16 cellular contexts compared by ENCODE assay signal in genomic region chr14:54475911-54476310, GRCh38.
"Had no signal": no experiment of that assay in that cellular context is flagged by ENCODE, and none has a peak within 500 bp of the region (broad histone marks: within the 10 kb centered on the region; RNA-seq: fewer than 3 reads in every experiment).

No MANE protein-coding gene starts in this region.

- H3K4me1 Mint-ChIP-seq: activated CD8-positive, alpha-beta memory T cell treated with anti-CD3 and anti-CD28 coated beads, Interleukin-2, amount 10 ng/mL, durations not matched to agents 7 days and 5 days; stimulated activated memory B cell treated with anti-CD40 and anti-IgM and Interleukin-4, amounts not matched to agents 10 μg/mL and 1 μg/mL and 100 μg/mL, for 72 hours had no signal

- H3K27ac Mint-ChIP-seq: activated CD8-positive, alpha-beta memory T cell treated with anti-CD3 and anti-CD28 coated beads, Interleukin-2, amount 10 ng/mL, durations not matched to agents 7 days and 5 days; stimulated activated memory B cell treated with anti-CD40 and anti-IgM and Interleukin-4, amounts not matched to agents 10 μg/mL and 1 μg/mL and 100 μg/mL, for 72 hours; T-helper 1 cell treated with Interleukin-12 subunit alpha and Interleukin-12 subunit beta and Interleukin-4 antibody, amounts not matched to agents 30 μg/mL and 1 μg/mL, for 36 hours had no signal

- H3K4me3 Mint-ChIP-seq: activated CD8-positive, alpha-beta memory T cell treated with anti-CD3 and anti-CD28 coated beads, Interleukin-2, amount 10 ng/mL, durations not matched to agents 7 days and 5 days; activated T-cell treated with anti-CD3 and anti-CD28 coated beads, Interleukin-2, amount 50 U/mL, for 4 hours; naive B cell; stimulated activated memory B cell treated with anti-CD40 and anti-IgM and Interleukin-4, amounts not matched to agents 10 μg/mL and 1 μg/mL and 100 μg/mL, for 72 hours; T-helper 1 cell treated with Interleukin-12 subunit alpha and Interleukin-12 subunit beta and Interleukin-4 antibody, amounts not matched to agents 30 μg/mL and 1 μg/mL, for 36 hours had no signal

- H3K9me3 Mint-ChIP-seq: activated T-cell treated with anti-CD3 and anti-CD28 coated beads, Interleukin-2, amount 50 U/mL, for 4 hours; naive B cell; stimulated activated memory B cell treated with anti-CD40 and anti-IgM and Interleukin-4, amounts not matched to agents 10 μg/mL and 1 μg/mL and 100 μg/mL, for 72 hours; T-helper 1 cell treated with Interleukin-12 subunit alpha and Interleukin-12 subunit beta and Interleukin-4 antibody, amounts not matched to agents 30 μg/mL and 1 μg/mL, for 36 hours had no signal

- ATAC-seq: activated CD8-positive, alpha-beta memory T cell treated with anti-CD3 and anti-CD28 coated beads, Interleukin-2, amount 10 ng/mL, durations not matched to agents 7 days and 5 days; activated T-cell treated with anti-CD3 and anti-CD28 coated beads, Interleukin-2, amount 50 U/mL, for 4 hours; psoas muscle; right lobe of liver; stimulated activated memory B cell treated with anti-CD40 and anti-IgM and Interleukin-4, amounts not matched to agents 10 μg/mL and 1 μg/mL and 100 μg/mL, for 72 hours had no signal

- H3K4me3 ChIP-seq: ascending aorta, coronary artery, psoas muscle, right lobe of liver, spleen, tibial nerve had no signal

- DNase-seq: activated CD8-positive, alpha-beta memory T cell treated with anti-CD3 and anti-CD28 coated beads, Interleukin-2, amount 10 ng/mL, durations not matched to agents 7 days and 5 days; activated gamma-delta T cell treated with Interleukin-2 at 50 U/mL for 16 hours; activated T-cell treated with anti-CD3 and anti-CD28 coated beads, Interleukin-2, amount 50 U/mL, for 4 hours; effector CD8-positive, alpha-beta T cell; hypothalamus; kidney glomerular epithelial cell; naive B cell; psoas muscle; right lobe of liver; spleen; stimulated activated CD4-positive, alpha-beta T cell treated with anti-CD3 and anti-CD28 coated beads, Interleukin-1b, Interleukin-23, amount 100 ng/mL, for 48 hours had no signal

- H3K9me3 ChIP-seq: ascending aorta, psoas muscle, right lobe of liver, spleen, tibial nerve had no signal

- H3K27me3 Mint-ChIP-seq: activated CD8-positive, alpha-beta memory T cell treated with anti-CD3 and anti-CD28 coated beads, Interleukin-2, amount 10 ng/mL, durations not matched to agents 7 days and 5 days; naive B cell; stimulated activated memory B cell treated with anti-CD40 and anti-IgM and Interleukin-4, amounts not matched to agents 10 μg/mL and 1 μg/mL and 100 μg/mL, for 72 hours had no signal
